25 cellular contexts compared by ENCODE assay signal in genomic region chr6:82890240-82890639, GRCh38.
DNase-seq lines count a peak whose midpoint lies in the region; ATAC-seq, FAIRE-seq and TF ChIP-seq lines count a peak whose summit lies in the region.
"Had no signal": no experiment of that assay in that cellular context is flagged by ENCODE, and none has a peak within 500 bp of the region (broad histone marks: within the 10 kb centered on the region; RNA-seq: fewer than 3 reads in every experiment).

No MANE protein-coding gene starts in this region.

- no peaks in the 10 kb centered on the region; the same call in 1 of the 2 replicates for H3K36me3 Mint-ChIP-seq in WTC11
- H3K36me3 Mint-ChIP-seq: CD14-positive monocyte had no signal

- ATAC-seq in WTC11 (no peak), esophagus mucosa (peak; percentile 43)

- peaks cover 33% of the 10 kb centered on the region for H3K4me1 Mint-ChIP-seq in WTC11
- H3K4me1 Mint-ChIP-seq: CD14-positive monocyte; CD4-positive, alpha-beta memory T cell; CD4-positive, CD25-positive, alpha-beta regulatory T cell; CD8-positive, alpha-beta memory T cell had no signal

- no peak for DNase-seq in WTC11 (ENCODE audit: low spot score)
- DNase-seq in bronchial epithelial cell (ENCODE audit: low read depth), result peak; percentile 42
- DNase-seq in smooth muscle cell (lab: John Stamatoyannopoulos, UW; ENCODE audit: unreplicated experiment), result no peak
- no peak for DNase-seq in thyroid gland
- no peak for DNase-seq in ovary
- DNase-seq in WERI-Rb-1, result no peak
- DNase-seq in COR-L47 (lab: John Stamatoyannopoulos, UW), result no peak
- DNase-seq: 8988T; ACHN; BE2C; C1 segment of cervical spinal cord; Caco-2; Calu3; CD4-positive, alpha-beta memory T cell; CD4-positive, CD25-positive, alpha-beta regulatory T cell; CD8-positive, alpha-beta memory T cell; DMS79 treated with DMSO at 0.1 percent for 48 hours; GF-D8 had no signal

- H3K36me3 ChIP-seq in bronchial epithelial cell (ENCODE audit: control insufficient read depth, insufficient read depth, low read length) (no peaks in the 10 kb centered on the region), smooth muscle cell (ENCODE audit: low read depth) (no peaks in the 10 kb centered on the region), thyroid gland (no peaks in the 10 kb centered on the region), ovary (no peaks in the 10 kb centered on the region), WERI-Rb-1 (no peaks in the 10 kb centered on the region)
- H3K36me3 ChIP-seq: BE2C, BLaER1 had no signal

- no peak for TF ChIP-seq EP300 in ovary (IDR thresholded peaks at IDR 0.05)

- no peaks in the 10 kb centered on the region for H3K79me2 ChIP-seq in smooth muscle cell (ENCODE audit: low read depth)

- no peak for FAIRE-seq in bronchial epithelial cell (lab: Jason Lieb, UNC)
- FAIRE-seq: A204.1, D721Med, G401.6, GM12891 had no signal

- no peaks in the 10 kb centered on the region for H3K9me3 Mint-ChIP-seq in WTC11
- H3K9me3 Mint-ChIP-seq: CD4-positive, alpha-beta memory T cell; CD4-positive, CD25-positive, alpha-beta regulatory T cell; CD8-positive, alpha-beta memory T cell had no signal

- H3K4me3 ChIP-seq in bronchial epithelial cell (ENCODE audit: low read depth, low read length), result no peak overlapping the region
- H3K4me3 ChIP-seq in smooth muscle cell, result no peak overlapping the region
- no peak overlapping the region for H3K4me3 ChIP-seq in thyroid gland (replicated peaks in 1 of 3)
- H3K4me3 ChIP-seq in ovary, result no peak overlapping the region
- H3K4me3 ChIP-seq in WERI-Rb-1 (ENCODE audit: low read depth, low read length), result no peak overlapping the region
- H3K4me3 ChIP-seq: BLaER1 had no signal

- H3K9me3 ChIP-seq in smooth muscle cell (replicated peaks; ENCODE audit: low read depth) (no peaks in the 10 kb centered on the region), thyroid gland (no peaks in the 10 kb centered on the region), ovary (no peaks in the 10 kb centered on the region), WERI-Rb-1 (ENCODE audit: severe bottlenecking) (no peaks in the 10 kb centered on the region)
- H3K9me3 ChIP-seq: BE2C, BLaER1, Caco-2 had no signal

- H2AFZ ChIP-seq in smooth muscle cell (ENCODE audit: low read depth), result no peak overlapping the region

- peaks cover 6% of the 10 kb centered on the region for H3K4me1 ChIP-seq in smooth muscle cell (ENCODE audit: low read depth)
- no peaks in the 10 kb centered on the region for H3K4me1 ChIP-seq in thyroid gland
- H3K4me1 ChIP-seq in ovary (ENCODE audit: insufficient read depth), result no peaks in the 10 kb centered on the region
- H3K4me1 ChIP-seq: BLaER1, Caco-2 had no signal

- no peak overlapping the region for H3K4me3 Mint-ChIP-seq in WTC11
- H3K4me3 Mint-ChIP-seq: CD14-positive monocyte; CD4-positive, alpha-beta memory T cell; CD4-positive, CD25-positive, alpha-beta regulatory T cell; CD8-positive, alpha-beta memory T cell had no signal

- intact Hi-C loops in thyroid gland (cut with DNase I), result no loop called here
- intact Hi-C loops in ovary (cut with DNase I), result no loop called here

- peak overlapping the region; percentile 64; the same call in 1 of the 2 replicates for H3K27ac Mint-ChIP-seq in WTC11
- H3K27ac Mint-ChIP-seq: CD14-positive monocyte; CD4-positive, CD25-positive, alpha-beta regulatory T cell; CD8-positive, alpha-beta memory T cell had no signal

- H3K27me3 ChIP-seq in bronchial epithelial cell (ENCODE audit: control insufficient read depth, insufficient read depth, low read length) (peaks cover 2% of the 10 kb centered on the region), smooth muscle cell (ENCODE audit: low read depth) (no peaks in the 10 kb centered on the region), thyroid gland (no peaks in the 10 kb centered on the region), ovary (no peaks in the 10 kb centered on the region), WERI-Rb-1 (ENCODE audit: insufficient read depth, low read depth, severe bottlenecking) (no peaks in the 10 kb centered on the region)
- H3K27me3 ChIP-seq: BE2C, BLaER1 had no signal

- H3K27ac ChIP-seq in smooth muscle cell (ENCODE audit: low read depth), result no peak overlapping the region
- H3K27ac ChIP-seq in thyroid gland, result no peak overlapping the region
- H3K27ac ChIP-seq in ovary, result no peak overlapping the region
- H3K27ac ChIP-seq in WERI-Rb-1, result no peak overlapping the region
- H3K27ac ChIP-seq: BLaER1 had no signal

- POLR2A ChIA-PET in WTC11 (lab: Charles Lee), result no interaction called here

- H3F3A ChIP-seq in smooth muscle cell (ENCODE audit: low read depth), result no peaks in the 10 kb centered on the region

- no peak overlapping the region for H3K9ac ChIP-seq in smooth muscle cell (ENCODE audit: low read depth)
- H3K9ac ChIP-seq: BLaER1 had no signal

- no peak for TF ChIP-seq CTCF in WTC11 (IDR thresholded peaks at IDR 0.05)
- TF ChIP-seq CTCF in bronchial epithelial cell (IDR thresholded peaks at IDR 0.05; ENCODE audit: insufficient read depth, low read length, severe bottlenecking), result no peak
- no peak for TF ChIP-seq CTCF in smooth muscle cell (IDR thresholded peaks at IDR 0.05; ENCODE audit: borderline replicate concordance, insufficient read depth, poor library complexity, severe bottlenecking)
- TF ChIP-seq CTCF in thyroid gland (IDR thresholded peaks at IDR 0.05), result no peak
- TF ChIP-seq CTCF in ovary (IDR thresholded peaks at IDR 0.05), result no peak
- TF ChIP-seq CTCF in WERI-Rb-1 (IDR thresholded peaks at IDR 0.05; ENCODE audit: low read depth, low read length), result no peak

- TF ChIP-seq POLR2A in thyroid gland (IDR thresholded peaks at IDR 0.05), result no peak
- TF ChIP-seq POLR2A in ovary (IDR thresholded peaks at IDR 0.05), result no peak

- 93% methylated on average over 1 of the region's 1 CpG for WGBS in smooth muscle cell (ENCODE audit: low lambda C conversion rate)
- 93 to 95% methylated on average over 1 of the region's 1 CpG for WGBS in thyroid gland, 2 donors
- 73 to 88% (median 83%) methylated on average over 1 of the region's 1 CpG for WGBS in ovary, 3 donors

- H3K4me2 ChIP-seq in smooth muscle cell, result peak overlapping the region; percentile 26
- H3K4me2 ChIP-seq: BLaER1 had no signal

- CTCF ChIA-PET in WTC11 (lab: Charles Lee), result no interaction called here

- no peaks in the 10 kb centered on the region; the same call in 1 of the 2 replicates for H3K27me3 Mint-ChIP-seq in WTC11 (ENCODE audit: low read depth)
- H3K27me3 Mint-ChIP-seq: CD4-positive, alpha-beta memory T cell; CD4-positive, CD25-positive, alpha-beta regulatory T cell; CD8-positive, alpha-beta memory T cell had no signal

- no peaks in the 10 kb centered on the region for H4K20me1 ChIP-seq in smooth muscle cell (ENCODE audit: low read depth)
- H4K20me1 ChIP-seq: BLaER1 had no signal

TF ChIP-seq in WTC11, 78 proteins besides CTCF, POLR2A, EP300 and RAD21 (continues in another document):
- TF ChIP-seq ZNF512 (CRISPR knock-in tag; IDR thresholded peaks at IDR 0.05; ENCODE audit: borderline replicate concordance) (no peak), ZNF423 (CRISPR knock-in tag; IDR thresholded peaks at IDR 0.05) (no peak), HMGXB4 (CRISPR knock-in tag; IDR thresholded peaks at IDR 0.05) (no peak), ZNF281 (CRISPR knock-in tag; IDR thresholded peaks at IDR 0.05) (no peak)
